Comparison of ENCODE assay signal across 1 cellular context in genomic region chr7:97868788-97869187, GRCh38.
TF ChIP-seq lines count a peak whose summit lies in the region.

No MANE protein-coding gene starts in this region.

TF ChIP-seq in GM23338, 12 proteins besides CTCF, POLR2A, EP300 and RAD21 (continued from another document):
- TF ChIP-seq POLR2AphosphoS5 (IDR thresholded peaks at IDR 0.05; ENCODE audit: low read depth) (no peak), ZNF114 (CRISPR knock-in tag; IDR thresholded peaks at IDR 0.05) (no peak), REST (IDR thresholded peaks at IDR 0.05; ENCODE audit: unreplicated experiment) (no peak), ZNF462 (CRISPR knock-in tag; IDR thresholded peaks at IDR 0.05) (no peak)
